Comparison of ENCODE assay signal across 1 cellular context in genomic region chr22:44049369-44050231, GRCh38.
TF ChIP-seq lines count a peak whose summit lies in the region.

No MANE protein-coding gene starts in this region.

TF ChIP-seq in GM23338, 12 proteins besides CTCF, POLR2A, EP300 and RAD21 (continued from another document):
- TF ChIP-seq REST (IDR thresholded peaks at IDR 0.05; ENCODE audit: unreplicated experiment) (no peak), STAT1 (IDR thresholded peaks at IDR 0.05; ENCODE audit: unreplicated experiment) (no peak)
TF ChIP-seq in GM23338: peak in this region for 0.
